Comparison of ENCODE assay signal across 8 cellular contexts in the genomic region with DNA sequence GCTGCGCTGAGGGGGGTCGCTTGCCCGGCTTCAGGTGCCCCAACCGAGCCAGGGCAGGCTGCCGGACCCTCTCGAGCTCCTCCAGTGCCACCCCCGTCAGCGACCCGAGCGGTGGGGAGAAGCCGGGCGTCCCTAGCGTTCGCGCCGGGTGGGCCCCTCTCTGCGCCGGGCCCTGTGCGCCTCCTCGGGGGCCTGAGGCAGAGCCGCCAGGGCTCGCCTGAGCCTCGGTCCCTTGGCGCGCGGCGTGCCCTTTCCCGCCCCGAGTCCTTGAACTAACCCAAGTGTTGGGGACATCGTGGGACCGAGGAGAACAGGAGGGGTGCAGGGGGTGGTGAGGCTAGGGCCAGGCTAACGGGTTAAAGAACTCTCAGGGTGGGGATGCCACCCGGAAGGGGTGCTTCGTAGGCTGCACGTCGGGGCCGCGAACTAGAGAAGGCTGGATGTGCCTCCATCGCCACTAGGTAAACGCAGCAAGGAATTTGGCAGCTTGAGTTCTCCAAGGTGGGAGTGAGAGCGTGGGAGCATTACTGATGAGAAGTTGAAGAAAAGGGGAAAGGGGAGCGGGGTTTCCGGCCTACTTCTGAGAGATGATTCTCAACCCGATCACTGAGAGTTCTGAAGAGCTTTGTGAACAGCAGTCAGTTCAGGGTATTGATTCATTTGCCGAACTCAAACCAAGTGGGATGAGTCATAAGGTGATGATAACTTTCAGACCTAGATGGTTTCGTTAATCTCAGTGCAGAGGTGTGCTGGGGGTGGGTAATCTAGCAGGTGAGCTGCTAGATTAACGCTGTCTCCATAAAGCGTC.
DNase-seq lines count a peak whose midpoint lies in the region; ATAC-seq and TF ChIP-seq lines count a peak whose summit lies in the region.

No MANE protein-coding gene starts in this region.

- H3K36me3 ChIP-seq in mucosa of stomach (ENCODE audit: control insufficient read depth, insufficient read depth, low read length), result no peaks in the 10 kb centered on the region

- ATAC-seq in HG02970 (IDR thresholded peaks at IDR 0.05; ENCODE audit: low FRiP score, unreplicated experiment), result peak; percentile 27

- DNase-seq in NOMO-1 (lab: John Stamatoyannopoulos, UW; ENCODE audit: unreplicated experiment in 2 of 2), result peak; percentile 29 to 34
- DNase-seq in NOMO-1 treated with dmso at 0.1 percent for 144 hours (lab: John Stamatoyannopoulos, UW; ENCODE audit: unreplicated experiment), result no peak
- DNase-seq in NCI-H345 (lab: John Stamatoyannopoulos, UW), result peak; percentile 43
- peak; percentile 23 to 50 (median 39) for DNase-seq in activated CD8-positive, alpha-beta memory T cell treated with anti-CD3 and anti-CD28 coated beads for 48 hours (ENCODE audit: low read depth in 2 of 3, low spot score in 2 of 3)
- peak; percentile 80 for DNase-seq in epithelial cell of esophagus (ENCODE audit: low read depth)
- DNase-seq in stimulated activated CD8-positive, alpha-beta memory T cell treated with anti-CD3 and anti-CD28 coated beads, Interleukin-7, amount 100 ng/mL, for 24 hours (ENCODE audit: low read depth), result peak; percentile 18

- no peak for TF ChIP-seq CTCF in epithelial cell of esophagus (IDR thresholded peaks at IDR 0.05; ENCODE audit: insufficient read depth, low read depth, low read length, missing control alignments)

- H3K4me1 ChIP-seq in mucosa of stomach (ENCODE audit: control insufficient read depth, insufficient read depth, low read length), result peaks cover 7% of the 10 kb centered on the region

- H3K27me3 ChIP-seq in mucosa of stomach (ENCODE audit: control insufficient read depth, insufficient read depth, low read length), result no peaks in the 10 kb centered on the region

- peak overlapping the region; percentile 88 for H3K4me3 ChIP-seq in epithelial cell of esophagus (ENCODE audit: low read length)
- H3K4me3 ChIP-seq in mucosa of stomach (ENCODE audit: low read length), result peak overlapping the region; percentile 93

- H3K9ac ChIP-seq in mucosa of stomach (ENCODE audit: low read length), result peak overlapping the region; percentile 95

- H3K9me3 ChIP-seq in mucosa of stomach (ENCODE audit: control insufficient read depth, low read length), result no peaks in the 10 kb centered on the region
